In the genomic region with DNA sequence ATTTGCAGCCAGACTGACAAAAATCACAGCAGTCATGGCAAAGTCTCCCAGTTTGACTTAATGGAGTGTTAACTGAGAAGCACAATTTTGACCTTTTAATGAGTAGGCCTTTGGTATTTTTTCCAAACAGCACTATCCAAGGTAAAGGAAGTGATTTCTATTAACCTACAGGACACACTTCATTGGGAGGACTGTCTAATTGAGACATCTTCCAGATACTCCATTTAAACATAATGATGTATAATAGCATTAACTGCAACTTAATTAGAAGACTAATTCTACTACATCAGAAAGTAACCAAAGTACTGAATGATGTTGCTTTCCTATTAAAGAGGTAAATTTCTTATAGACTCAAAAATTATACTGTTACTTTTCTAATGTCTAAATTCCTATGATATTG, we compare ENCODE assay signal across 6 cellular contexts.
"Had no signal": no experiment of that assay in that cellular context is flagged by ENCODE, and none has a peak within 500 bp of the region (broad histone marks: within the 10 kb centered on the region; RNA-seq: fewer than 3 reads in every experiment).

No MANE protein-coding gene starts in this region.

- DNase-seq: GDM1, GF-D8 had no signal

- H3K4me3 ChIP-seq: GM12878 had no signal

- ATAC-seq: GM12878 had no signal

- FAIRE-seq: GM12878, GM12891, GM18507, GM19239 had no signal
